In genomic region chr10:131115801-131116200, GRCh38 we compare ENCODE assay signal across 1 cellular context.
TF ChIP-seq lines count a peak whose summit lies in the region.

No MANE protein-coding gene starts in this region.

TF ChIP-seq in H1, 55 proteins besides CTCF, POLR2A, EP300 and RAD21:
- TF ChIP-seq KDM5A (IDR thresholded peaks at IDR 0.05; ENCODE audit: low read length) (no peak), RNF2 (IDR thresholded peaks at IDR 0.05; ENCODE audit: borderline replicate concordance, low read depth, low read length, missing control alignments, poor library complexity, severe bottlenecking) (no peak), ZNF274 (IDR thresholded peaks at IDR 0.05; ENCODE audit: borderline replicate concordance, extremely low read depth, low read length) (no peak), EGR1 (IDR thresholded peaks at IDR 0.05; ENCODE audit: borderline replicate concordance, low read depth, low read length) (no peak), SIN3A (conservative IDR thresholded peaks at IDR 0.05 in 1 of 2, IDR thresholded peaks at IDR 0.05 in 1 of 2; ENCODE audit: low read depth in 1 of 2, low read length in 2 of 2) (no peak), CEBPB (IDR thresholded peaks at IDR 0.05; ENCODE audit: low read depth, low read length) (no peak), SUZ12 (IDR thresholded peaks at IDR 0.05; ENCODE audit: low read length) (no peak), CHD1 (IDR thresholded peaks at IDR 0.05; ENCODE audit: low read depth, low read length) (no peak), GTF2F1 (IDR thresholded peaks at IDR 0.05; ENCODE audit: borderline replicate concordance, low read depth, low read length) (no peak)
